In the genomic region with DNA sequence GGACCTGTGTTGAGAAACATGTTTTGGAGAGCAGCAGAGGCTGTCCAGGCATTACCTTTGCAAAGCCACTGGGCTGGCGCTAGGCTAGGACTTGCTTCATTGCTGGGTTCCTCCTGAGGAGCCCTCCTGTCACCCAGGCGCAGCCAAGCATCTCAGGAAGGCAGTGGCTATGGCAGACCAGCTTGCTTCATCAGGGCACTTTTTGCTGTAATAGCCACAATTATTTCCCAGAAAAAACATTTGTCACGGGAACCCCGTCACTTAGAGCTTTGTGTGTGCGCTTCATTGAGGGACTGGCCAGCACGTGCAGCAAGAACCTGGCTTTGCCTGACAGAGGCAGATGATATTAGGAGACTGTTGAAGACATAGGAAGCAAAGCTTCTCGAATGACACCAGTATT, we compare ENCODE assay signal across 19 cellular contexts. TPM values are rescaled to one million over a fixed set of nuclear protein-coding genes. Genes with fewer than 3 reads are reported as not detected.
DNase-seq lines count a peak whose midpoint lies in the region; ATAC-seq and TF ChIP-seq lines count a peak whose summit lies in the region.
"Had no signal": no experiment of that assay in that cellular context is flagged by ENCODE, and none has a peak within 500 bp of the region (broad histone marks: within the 10 kb centered on the region; RNA-seq: fewer than 3 reads in every experiment).

No MANE protein-coding gene starts in this region.

- intact Hi-C loops in spleen (cut with DNase I; ENCODE audit: low total_unique reads), result no loop called here

- peaks cover 7 to 13% of the 10 kb centered on the region in 2 donors for H3K4me1 Mint-ChIP-seq in effector memory CD8-positive, alpha-beta T cell (ENCODE audit: low read depth in 2 of 2)
- H3K4me1 Mint-ChIP-seq in progenitor cell of endocrine pancreas (ENCODE audit: low read depth), result no peaks in the 10 kb centered on the region

- no peak overlapping the region for H3K4me3 ChIP-seq in SK-N-SH (ENCODE audit: low read depth in 2 of 2, low read length in 1 of 2)
- no peak overlapping the region for H3K4me3 ChIP-seq in spleen
- H3K4me3 ChIP-seq: SK-N-MC had no signal

- no peak overlapping the region for H3K4me3 Mint-ChIP-seq in effector memory CD8-positive, alpha-beta T cell
- H3K4me3 Mint-ChIP-seq in progenitor cell of endocrine pancreas (ENCODE audit: low read depth), result no peak overlapping the region

- no peak for TF ChIP-seq POLR2A in spleen (IDR thresholded peaks at IDR 0.05)

- no peaks in the 10 kb centered on the region for H3K4me1 ChIP-seq in SK-N-SH (ENCODE audit: control insufficient read depth in 1 of 2, insufficient read depth in 2 of 2, low read depth in 1 of 2, low read length in 1 of 2)
- peaks cover 7 to 53% (median 17%) of the 10 kb centered on the region in 6 donors for H3K4me1 ChIP-seq in spleen

- no peaks in the 10 kb centered on the region for H4K20me1 ChIP-seq in SK-N-SH (ENCODE audit: insufficient read depth)

- DNase-seq in SK-N-SH (no peak), NOMO-1 (lab: John Stamatoyannopoulos, UW; ENCODE audit: unreplicated experiment in 2 of 2) (peak; percentile 58 to 70), spleen (peak; percentile 83), progenitor cell of endocrine pancreas (ENCODE audit: low spot score, unreplicated experiment) (no peak), NAMALWA (ENCODE audit: low spot score) (no peak)
- no peak for DNase-seq in effector memory CD8-positive, alpha-beta T cell
- DNase-seq in stimulated activated naive CD8-positive, alpha-beta T cell treated with anti-CD3 and anti-CD28 coated beads, Interleukin-15, Interleukin-2, amounts not matched to agents 100 U/mL and 50 U/mL, for 24 hours, result no peak
- DNase-seq: 8988T, C1 segment of cervical spinal cord, DMS79, KBM-7, NCI-H1417, NCI-H2029 treated with DMSO at 0.1 percent for 48 hours, NCI-H510A, PC-3 had no signal

- 92% methylated on average over 6 of the region's 7 CpGs for WGBS in SK-N-SH (ENCODE audit: low lambda C conversion rate)
- WGBS in spleen, 5 donors, result 50 to 83% (median 69%) methylated on average over 3 to 7 of the region's 7 CpGs

- ATAC-seq in SK-N-SH treated with all-trans-retinoic acid at 6 μM for 48 hours, result no peak
- ATAC-seq in effector memory CD8-positive, alpha-beta T cell (replicated peaks), result no peak
- no peak for ATAC-seq in stimulated activated naive CD8-positive, alpha-beta T cell treated with anti-CD3 and anti-CD28 coated beads, Interleukin-15, Interleukin-2, amounts not matched to agents 100 U/mL and 50 U/mL, for 24 hours
- ATAC-seq: HCT116, PC-3 had no signal

- CTCF ChIA-PET in SK-N-SH (lab: Yijun Ruan, JAX), result interaction anchor here (3.6 kb wide), 1 partner anchor 9 kb away, joined by 14 read pairs; no protein-coding TSS in a partner anchor

- H3K79me2 ChIP-seq in SK-N-SH (ENCODE audit: insufficient read depth), result no peaks in the 10 kb centered on the region

- 0 out of 2 replicates have a peak overlapping the region, but pooled peaks have one; percentile 41 for H2AFZ ChIP-seq in SK-N-SH (ENCODE audit: low read depth)

- TF ChIP-seq EP300 in SK-N-SH (IDR thresholded peaks at IDR 0.05; ENCODE audit: borderline replicate concordance in 1 of 2, low read depth in 1 of 2, low read length in 1 of 2), result no peak

- no peaks in the 10 kb centered on the region for H3K36me3 ChIP-seq in SK-N-SH (replicated peaks in 1 of 2; ENCODE audit: control insufficient read depth in 1 of 2, insufficient read depth in 2 of 2, low read length in 1 of 2)
- no peaks in the 10 kb centered on the region for H3K36me3 ChIP-seq in spleen

- no peaks in the 10 kb centered on the region for H3K9me3 ChIP-seq in SK-N-SH
- H3K9me3 ChIP-seq in spleen, result no peaks in the 10 kb centered on the region

- H3K36me3 Mint-ChIP-seq in effector memory CD8-positive, alpha-beta T cell (ENCODE audit: insufficient read depth), result no peaks in the 10 kb centered on the region
- H3K36me3 Mint-ChIP-seq in progenitor cell of endocrine pancreas (ENCODE audit: insufficient read depth), result no peaks in the 10 kb centered on the region

- peaks cover 5% of the 10 kb centered on the region for H3F3A ChIP-seq in SK-N-SH (replicated peaks; ENCODE audit: insufficient read depth)

- H3K4me2 ChIP-seq in SK-N-SH, result no peak overlapping the region

- TF ChIP-seq CTCF in SK-N-SH (IDR thresholded peaks at IDR 0.05) (no peak), spleen (IDR thresholded peaks at IDR 0.05 in 8 of 11, conservative IDR thresholded peaks at IDR 0.05 in 3 of 11) (no peak), progenitor cell of endocrine pancreas (IDR thresholded peaks at IDR 0.05; ENCODE audit: unreplicated experiment) (no peak)

- POLR2A ChIA-PET in SK-N-SH (lab: Yijun Ruan, JAX), result no interaction called here

- no peak overlapping the region for H3K9ac ChIP-seq in SK-N-SH

- H3K9me2 ChIP-seq in SK-N-SH, result no peaks in the 10 kb centered on the region

- H3K9me3 Mint-ChIP-seq in effector memory CD8-positive, alpha-beta T cell, result no peaks in the 10 kb centered on the region
- H3K9me3 Mint-ChIP-seq in progenitor cell of endocrine pancreas (ENCODE audit: low read depth), result no peaks in the 10 kb centered on the region

- TF ChIP-seq RAD21 in SK-N-SH (IDR thresholded peaks at IDR 0.05; ENCODE audit: low read length), result no peak

- H3K27ac Mint-ChIP-seq in effector memory CD8-positive, alpha-beta T cell, result peak overlapping the region; percentile 53 to 62
- H3K27ac Mint-ChIP-seq in progenitor cell of endocrine pancreas, result no peak overlapping the region

- H3K27me3 ChIP-seq in SK-N-SH (ENCODE audit: insufficient read depth) (no peaks in the 10 kb centered on the region), spleen (replicated peaks in 1 of 7) (no peaks in the 10 kb centered on the region)

- H3K27ac ChIP-seq in SK-N-SH (ENCODE audit: low read depth in 2 of 2, low read length in 1 of 2) (no peak overlapping the region), spleen (peak overlapping the region in 2 of 8 donors; percentile 17 to 35)
- H3K27ac ChIP-seq: SK-N-MC had no signal

- no peaks in the 10 kb centered on the region for H3K27me3 Mint-ChIP-seq in effector memory CD8-positive, alpha-beta T cell
- peaks cover 9% of the 10 kb centered on the region for H3K27me3 Mint-ChIP-seq in progenitor cell of endocrine pancreas

TF ChIP-seq in SK-N-SH, 30 proteins besides CTCF, POLR2A, EP300 and RAD21 (continues in another document):
- TF ChIP-seq GATA2 (CRISPR knock-in tag; IDR thresholded peaks at IDR 0.05) (no peak), MXI1 (IDR thresholded peaks at IDR 0.05; ENCODE audit: low read depth, low read length) (no peak), RFX5 (IDR thresholded peaks at IDR 0.05; ENCODE audit: low read length) (no peak), MEF2A (IDR thresholded peaks at IDR 0.05; ENCODE audit: borderline replicate concordance, low read depth) (no peak), FOSL2 (IDR thresholded peaks at IDR 0.05; ENCODE audit: borderline replicate concordance, low read depth) (no peak), NRF1 (IDR thresholded peaks at IDR 0.05; ENCODE audit: low read depth, low read length) (no peak), POLR2AphosphoS5 (IDR thresholded peaks at IDR 0.05; ENCODE audit: low read depth, low read length) (no peak), SMC3 (IDR thresholded peaks at IDR 0.05; ENCODE audit: low read depth, low read length) (no peak), RXRA (IDR thresholded peaks at IDR 0.05; ENCODE audit: borderline replicate concordance, low read depth) (no peak), SIN3A (IDR thresholded peaks at IDR 0.05; ENCODE audit: borderline replicate concordance, low read depth, low read length) (no peak), TAF1 (IDR thresholded peaks at IDR 0.05; ENCODE audit: borderline replicate concordance, low read depth, low read length) (no peak), TEAD4 (IDR thresholded peaks at IDR 0.05; ENCODE audit: borderline replicate concordance, insufficient read depth) (no peak)

TF ChIP-seq in SK-N-SH treated with all-trans-retinoic acid at 6 μM for 48 hours, 23 proteins besides CTCF, POLR2A, EP300 and RAD21:
- TF ChIP-seq, protein P1, sequence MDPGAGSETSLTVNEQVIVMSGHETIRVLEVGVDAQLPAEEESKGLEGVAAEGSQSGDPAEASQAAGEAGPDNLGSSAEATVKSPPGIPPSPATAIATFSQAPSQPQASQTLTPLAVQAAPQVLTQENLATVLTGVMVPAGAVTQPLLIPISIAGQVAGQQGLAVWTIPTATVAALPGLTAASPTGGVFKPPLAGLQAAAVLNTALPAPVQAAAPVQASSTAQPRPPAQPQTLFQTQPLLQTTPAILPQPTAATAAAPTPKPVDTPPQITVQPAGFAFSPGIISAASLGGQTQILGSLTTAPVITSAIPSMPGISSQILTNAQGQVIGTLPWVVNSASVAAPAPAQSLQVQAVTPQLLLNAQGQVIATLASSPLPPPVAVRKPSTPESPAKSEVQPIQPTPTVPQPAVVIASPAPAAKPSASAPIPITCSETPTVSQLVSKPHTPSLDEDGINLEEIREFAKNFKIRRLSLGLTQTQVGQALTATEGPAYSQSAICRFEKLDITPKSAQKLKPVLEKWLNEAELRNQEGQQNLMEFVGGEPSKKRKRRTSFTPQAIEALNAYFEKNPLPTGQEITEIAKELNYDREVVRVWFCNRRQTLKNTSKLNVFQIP (CRISPR knock-in tag; IDR thresholded peaks at IDR 0.05; ENCODE audit: borderline replicate concordance, low read depth), result no peak
- TF ChIP-seq ZNF565 (CRISPR knock-in tag; conservative IDR thresholded peaks at IDR 0.05; ENCODE audit: low read depth) (no peak), BACH2 (CRISPR knock-in tag; IDR thresholded peaks at IDR 0.05; ENCODE audit: borderline replicate concordance) (no peak), SNAI2 (CRISPR knock-in tag; IDR thresholded peaks at IDR 0.05) (no peak), TCF4 (CRISPR knock-in tag; IDR thresholded peaks at IDR 0.05; ENCODE audit: borderline replicate concordance) (no peak), ESRRG (CRISPR knock-in tag; IDR thresholded peaks at IDR 0.05) (no peak)
TF ChIP-seq in SK-N-SH treated with all-trans-retinoic acid at 6 μM for 48 hours: peak in this region for 0.

RNA-seq across cellular contexts. Expression of a gene that starts 36.4 kb away (rescaled TPM):
- 56.3 and 62.0 TPM in 2 replicates for polyA plus RNA-seq in SK-N-SH (2012; rRNA removed)
- polyA plus RNA-seq in SK-N-SH (2012; cell fraction: cytosol; rRNA removed), result 52.8 and 58.8 TPM in 2 replicates
- 64.5 and 103 TPM in 2 replicates for polyA plus RNA-seq in SK-N-SH (2012; cell fraction: nucleus; rRNA removed)
- total RNA-seq in spleen, result 10 to 100 TPM; 49.0 to 83.6 (median 69.9) TPM
- 10 to 100 TPM; 15.4 to 24.5 (median 17.8) TPM for polyA plus RNA-seq in spleen
- total RNA-seq in progenitor cell of endocrine pancreas, result 56.0 and 62.0 TPM in 2 replicates

RNA-seq across cellular contexts. Expression of a gene that starts 38.7 kb away (rescaled TPM):
- polyA plus RNA-seq in SK-N-SH (2012; rRNA removed) (not detected in 2 replicates), spleen (under 1 TPM; 0.47 to 0.83 (median 0.72) TPM)
- 0.01 TPM in 1 of 2 replicates, not detected in the other for polyA plus RNA-seq in SK-N-SH (2012; cell fraction: cytosol; rRNA removed)
- polyA plus RNA-seq in SK-N-SH (2012; cell fraction: nucleus; rRNA removed), result 0.01 and 0.07 TPM in 2 replicates
- total RNA-seq in spleen (1 to 10 TPM in 6 of 7 donors, under 1 TPM in 1; 0.28 to 3.8 (median 2.2) TPM), progenitor cell of endocrine pancreas (not detected in 2 replicates)
- total RNA-seq: G401 had no signal

Comparison
In these comparisons a context has a peak if more than half of its experiments do, and no peak if none do; other contexts are left out.
1. DNase-seq: peak in NOMO-1 (2 of 2) and spleen (single experiment); none in SK-N-SH (single experiment), effector memory CD8-positive, alpha-beta T cell (0 of 3), progenitor cell of endocrine pancreas (single experiment), stimulated activated naive CD8-positive, alpha-beta T cell treated with anti-CD3 and anti-CD28 coated beads, Interleukin-15, Interleukin-2, amounts not matched to agents 100 U/mL and 50 U/mL, for 24 hours (single experiment) and NAMALWA (single experiment).